Comparison of ENCODE assay signal across 25 cellular contexts in genomic region chr17:36858119-36859002, GRCh38.
A peak's percentile ranks its signal among the peaks of the same experiment; 100 is the strongest.
DNase-seq lines count a peak whose midpoint lies in the region; FAIRE-seq and TF ChIP-seq lines count a peak whose summit lies in the region.
"Had no signal": no experiment of that assay in that cellular context is flagged by ENCODE, and none has a peak within 500 bp of the region (broad histone marks: within the 10 kb centered on the region; RNA-seq: fewer than 3 reads in every experiment).

No MANE protein-coding gene starts in this region.

- peak; percentile 30 to 49 for DNase-seq in NCI-H524 (lab: John Stamatoyannopoulos, UW)
- DNase-seq in NCI-H524 treated with DMSO at 0.1 percent for 48 hours (lab: John Stamatoyannopoulos, UW) = no peak
- DNase-seq in NT2/D1 (ENCODE audit: low read depth, low spot score) = no peak
- no peak for DNase-seq in H1 (ENCODE audit: low read depth in 1 of 2, low spot score in 2 of 2)
- DNase-seq in posterior vena cava (ENCODE audit: low spot score) = peak; percentile 67
- no peak for DNase-seq in inferior parietal cortex (ENCODE audit: extremely low spot score)
- DNase-seq in effector CD4-positive, alpha-beta T cell = no peak
- DNase-seq in epidermal melanocyte (ENCODE audit: insufficient read length, low spot score) = no peak
- DNase-seq: 8988T; activated CD4-positive, alpha-beta T cell treated with anti-CD3 and anti-CD28 coated beads for 48 hours; activated naive CD4-positive, alpha-beta T cell treated with Interleukin-2 at 50 U/mL for 16 hours; activated T-cell treated with anti-CD3 and anti-CD28 coated beads, Interleukin-2, amount 50 U/mL, for 72 hours; amniotic stem cell; CD4-positive, alpha-beta T cell; DMS53; left cardiac atrium; NCI-H510A treated with DMSO at 0.1 percent for 48 hours; nucleus accumbens; RPMI8226; SK-N-SH; stimulated activated CD4-positive, alpha-beta T cell treated with anti-CD3 and anti-CD28 coated beads, Interleukin-2, amount 100 ng/mL, for 48 hours; T-helper 2 cell had no signal

- H3K4ac ChIP-seq in H1 (replicated peaks; ENCODE audit: insufficient read length, low read depth, low read length) = no peak overlapping the region

- no peaks in the 10 kb centered on the region for H3K79me1 ChIP-seq in H1 (ENCODE audit: low read depth, low read length)

- H3K4me1 ChIP-seq in NT2/D1 (ENCODE audit: insufficient read depth, insufficient read length) (peaks cover 6% of the 10 kb centered on the region), H1 (replicated peaks in 1 of 4; ENCODE audit: control insufficient read depth in 3 of 4, insufficient read depth in 4 of 4, low read length in 3 of 4) (peaks cover 0 to 4% (median 1%) of the 10 kb centered on the region in 4 experiments; a peak in 3 of 7 replicates)
- H3K4me1 ChIP-seq: HAP-1 had no signal

- TF ChIP-seq CTCF in H1 (IDR thresholded peaks at IDR 0.05; ENCODE audit: control extremely low read depth in 1 of 3, insufficient read depth in 1 of 3, low read depth in 1 of 3, low read length in 3 of 3) = no peak

- no peak overlapping the region for H4K5ac ChIP-seq in H1 (ENCODE audit: insufficient read length, low read depth, low read length)

- no peak overlapping the region for H3K23ac ChIP-seq in H1 (ENCODE audit: insufficient read length)

- H2BK15ac ChIP-seq in H1 (ENCODE audit: low read length) = 0 out of 2 replicates have a peak overlapping the region, but pooled peaks have one; percentile 29

- no peak overlapping the region for H2BK20ac ChIP-seq in H1 (ENCODE audit: low read length)

- no peaks in the 10 kb centered on the region for H3K36me3 ChIP-seq in NT2/D1 (ENCODE audit: insufficient read depth, insufficient read length, low read length)
- no peaks in the 10 kb centered on the region for H3K36me3 ChIP-seq in H1 (ENCODE audit: control insufficient read depth in 2 of 4, insufficient read depth in 4 of 4, low read length in 3 of 4)
- H3K36me3 ChIP-seq: HAP-1 had no signal

- H3K27ac ChIP-seq in H1 (ENCODE audit: low read depth, low read length) = no peak overlapping the region
- H3K27ac ChIP-seq: HL-60 had no signal

- TF ChIP-seq RAD21 in H1 (IDR thresholded peaks at IDR 0.05 in 1 of 2, conservative IDR thresholded peaks at IDR 0.05 in 1 of 2; ENCODE audit: low read depth in 2 of 2, low read length in 2 of 2) = no peak

- H4K91ac ChIP-seq in H1 (replicated peaks; ENCODE audit: insufficient read length, low read length) = no peak overlapping the region

- 90% methylated on average over 20 of the region's 20 CpGs; no CpG with 5 or more reads in 1 of the 2 experiments for WGBS in H1 (ENCODE audit: extremely low coverage in 1 of 2, insufficient coverage in 1 of 2, insufficient read length in 1 of 2, insufficient replicate concordance in 2 of 2, low coverage in 1 of 2, low lambda C conversion rate in 2 of 2, missing lambda C conversion rate in 1 of 2), 2 experiments

- intact Hi-C loops in posterior vena cava (cut with DNase I) = no loop called here

- CTCF ChIA-PET in H1 (lab: Charles Lee; ENCODE audit: partially characterized antibody) = interaction anchor here (0.6 to 2.2 kb wide), 8 partner anchors 9 to 48 kb away, joined by 3 to 5 read pairs (median 4); no protein-coding TSS in a partner anchor

- H3K56ac ChIP-seq in H1 (replicated peaks; ENCODE audit: insufficient read length, low read depth, low read length) = no peak overlapping the region

- H2BK12ac ChIP-seq in H1 (ENCODE audit: low read depth, low read length) = no peak overlapping the region

- H3K14ac ChIP-seq in H1 (ENCODE audit: insufficient read length) = no peak overlapping the region

- no peak overlapping the region for H2AFZ ChIP-seq in H1 (ENCODE audit: low read length)

- 0 out of 2 replicates have a peak, but pooled peaks cover 1% of the 10 kb centered on the region for H3K23me2 ChIP-seq in H1 (ENCODE audit: low read depth, low read length)

- H3K18ac ChIP-seq in H1 (ENCODE audit: extremely low read depth, low read length) = no peak overlapping the region

- H3K27me3 ChIP-seq in NT2/D1 (ENCODE audit: insufficient read depth, insufficient read length) (no peaks in the 10 kb centered on the region), H1 (replicated peaks in 1 of 4; ENCODE audit: control insufficient read depth in 3 of 4, extremely low read depth in 1 of 4, insufficient read depth in 3 of 4, low read length in 3 of 4) (no peaks in the 10 kb centered on the region)

- no peak for TF ChIP-seq POLR2A in H1 (IDR thresholded peaks at IDR 0.05; ENCODE audit: control extremely low read depth in 1 of 2, low read depth in 2 of 2, low read length in 2 of 2)

- no peak overlapping the region; the same call in 1 of the 2 replicates for H2AK5ac ChIP-seq in H1 (ENCODE audit: low read depth, low read length)

- POLR2A ChIA-PET in H1 (lab: Charles Lee; ENCODE audit: partially characterized antibody) = interaction anchor here (1.3 to 1.5 kb wide), 2 partner anchors 22 to 70 kb away, joined by 3 to 4 read pairs; no protein-coding TSS in a partner anchor

- no peak overlapping the region for H3K4me3 ChIP-seq in NT2/D1 (ENCODE audit: insufficient read length, low read depth)
- H3K4me3 ChIP-seq in H1 (ENCODE audit: extremely low read depth in 1 of 4, insufficient read depth in 2 of 4, low read depth in 3 of 4, low read length in 4 of 4) = no peak overlapping the region
- H3K4me3 ChIP-seq: HAP-1, smooth muscle cell had no signal

- H2BK5ac ChIP-seq in H1 (ENCODE audit: low read depth, low read length) = no peak overlapping the region

- H3K9ac ChIP-seq in NT2/D1 (ENCODE audit: insufficient read length, low read depth) = peak overlapping the region; percentile 8
- no peak overlapping the region for H3K9ac ChIP-seq in H1 (replicated peaks in 1 of 4; ENCODE audit: extremely low read depth in 1 of 4, low read depth in 3 of 4, low read length in 3 of 4)
- H3K9ac ChIP-seq: SK-N-SH had no signal

- no peaks in the 10 kb centered on the region for H3K79me2 ChIP-seq in H1 (ENCODE audit: control insufficient read depth in 1 of 2, insufficient read depth in 2 of 2, low read length in 2 of 2)

- H3K9me3 ChIP-seq in NT2/D1 (ENCODE audit: insufficient read depth, low read length) (no peaks in the 10 kb centered on the region), H1 (ENCODE audit: insufficient read depth in 2 of 2, low read depth in 1 of 2, low read length in 1 of 2) (no peaks in the 10 kb centered on the region; a peak in 1 of 4 replicates)
- H3K9me3 ChIP-seq: HAP-1, SK-N-SH had no signal

- FAIRE-seq in H1 (lab: Jason Lieb, UNC) = no peak

- no peak overlapping the region; the same call in 1 of the 2 replicates for H4K8ac ChIP-seq in H1 (ENCODE audit: extremely low read depth, insufficient read depth, low read length)

- TF ChIP-seq EP300 in H1 (IDR thresholded peaks at IDR 0.05; ENCODE audit: borderline replicate concordance in 1 of 2, low read depth in 2 of 2, low read length in 2 of 2) = no peak

- H3K4me2 ChIP-seq in H1 (ENCODE audit: insufficient read depth in 1 of 2, low read depth in 2 of 2, low read length in 2 of 2) = no peak overlapping the region
- H3K4me2 ChIP-seq: SK-N-SH, smooth muscle cell had no signal

- no peak overlapping the region for H2BK120ac ChIP-seq in H1 (replicated peaks; ENCODE audit: low read depth, low read length)

- no peaks in the 10 kb centered on the region for H4K20me1 ChIP-seq in H1 (replicated peaks in 1 of 2; ENCODE audit: control insufficient read depth in 1 of 2, insufficient read depth in 2 of 2, low read length in 2 of 2)

TF ChIP-seq in H1, 55 proteins besides CTCF, POLR2A, EP300 and RAD21 (continues in another document):
- no peak for TF ChIP-seq SIX5 (IDR thresholded peaks at IDR 0.05; ENCODE audit: low read depth, low read length)
- no peak for TF ChIP-seq KDM1A (IDR thresholded peaks at IDR 0.05; ENCODE audit: borderline replicate concordance, low read length)
- TF ChIP-seq ASH2L (IDR thresholded peaks at IDR 0.05; ENCODE audit: low read length) = no peak
- TF ChIP-seq GTF2F1 (IDR thresholded peaks at IDR 0.05; ENCODE audit: borderline replicate concordance, low read depth, low read length) = no peak
- no peak for TF ChIP-seq ATF3 (IDR thresholded peaks at IDR 0.05; ENCODE audit: insufficient read depth, low read depth, low read length)
- no peak for TF ChIP-seq CBX5 (IDR thresholded peaks at IDR 0.05; ENCODE audit: low read depth, low read length)
- no peak for TF ChIP-seq RXRA (IDR thresholded peaks at IDR 0.05; ENCODE audit: insufficient read depth, low read depth, low read length)
- no peak for TF ChIP-seq POU5F1 (IDR thresholded peaks at IDR 0.05; ENCODE audit: low read depth, low read length)
- no peak for TF ChIP-seq HDAC6 (IDR thresholded peaks at IDR 0.05; ENCODE audit: low read depth, low read length)

Comparison
In these comparisons a context has a peak if more than half of its experiments do, and no peak if none do; other contexts are left out.
1. DNase-seq: peak in NCI-H524 (2 of 2) and posterior vena cava (single experiment); none in NCI-H524 treated with DMSO at 0.1 percent for 48 hours (single experiment), NT2/D1 (single experiment), H1 (0 of 2), inferior parietal cortex (single experiment), effector CD4-positive, alpha-beta T cell (single experiment) and epidermal melanocyte (single experiment).